28 cellular contexts compared by ENCODE assay signal in the genomic region with DNA sequence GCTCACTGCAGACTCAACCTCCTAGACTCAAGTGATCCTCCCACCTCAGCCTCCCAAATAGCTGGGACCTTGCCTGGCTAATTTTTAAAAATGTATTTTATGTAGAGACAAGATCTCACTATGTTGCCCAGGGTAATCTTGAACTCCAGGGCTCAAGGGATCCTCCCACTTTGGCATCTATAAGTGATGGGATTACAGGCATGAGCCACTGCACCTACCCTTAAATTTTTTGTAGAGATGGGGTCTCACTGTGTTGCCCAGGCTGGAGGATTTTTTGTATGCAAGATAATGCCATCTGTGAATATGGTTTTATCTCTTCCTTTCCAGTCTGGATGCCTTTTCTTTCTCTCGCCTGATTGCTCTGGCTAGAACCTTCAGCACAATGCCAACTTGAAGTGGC.
"Had no signal": no experiment of that assay in that cellular context is flagged by ENCODE, and none has a peak within 500 bp of the region (broad histone marks: within the 10 kb centered on the region; RNA-seq: fewer than 3 reads in every experiment).

No MANE protein-coding gene starts in this region.

- FAIRE-seq: urothelium cell line had no signal

- H3K4me3 ChIP-seq: stomach, suprapubic skin, testis, thoracic aorta, thyroid gland, tibial artery, tibial nerve, transverse colon, upper lobe of left lung, upper lobe of right lung, uterus, vagina had no signal

- H3K4me1 ChIP-seq: stomach, suprapubic skin, testis, thyroid gland, tibial artery, tibial nerve, transverse colon, upper lobe of left lung, upper lobe of right lung, uterus, vagina had no signal

- H3K4me3 Mint-ChIP-seq: stimulated activated effector memory CD8-positive, alpha-beta T cell treated with anti-CD3 and anti-CD28 coated beads, Interleukin-12 subunit alpha, Interleukin-12 subunit beta, amount 100 ng/mL, for 72 hours; stimulated activated memory B cell treated with anti-CD40 and anti-IgM and Interleukin-4, amounts not matched to agents 10 μg/mL and 1 μg/mL and 100 μg/mL, for 72 hours; stimulated activated naive B cell treated with anti-CD40 and anti-IgM and Interleukin-4, amounts not matched to agents 10 μg/mL and 1 μg/mL and 100 μg/mL, for 72 hours; stimulated activated naive CD8-positive, alpha-beta T cell treated with anti-CD3 and anti-CD28 coated beads, Interleukin-15, amount 100 ng/mL, for 72 hours; stimulated activated naive CD8-positive, alpha-beta T cell treated with anti-CD3 and anti-CD28 coated beads, Interleukin-15, Interleukin-2, amounts not matched to agents 100 ng/mL and 50 ng/mL, for 24 hours; type B pancreatic cell had no signal

- H3K27ac Mint-ChIP-seq: stimulated activated effector memory CD8-positive, alpha-beta T cell treated with anti-CD3 and anti-CD28 coated beads, Interleukin-12 subunit alpha, Interleukin-12 subunit beta, amount 100 ng/mL, for 72 hours; stimulated activated memory B cell treated with anti-CD40 and anti-IgM and Interleukin-4, amounts not matched to agents 10 μg/mL and 1 μg/mL and 100 μg/mL, for 72 hours; stimulated activated naive B cell treated with anti-CD40 and anti-IgM and Interleukin-4, amounts not matched to agents 10 μg/mL and 1 μg/mL and 100 μg/mL, for 72 hours; stimulated activated naive CD8-positive, alpha-beta T cell treated with anti-CD3 and anti-CD28 coated beads, Interleukin-15, amount 100 ng/mL, for 72 hours; stimulated activated naive CD8-positive, alpha-beta T cell treated with anti-CD3 and anti-CD28 coated beads, Interleukin-15, Interleukin-2, amounts not matched to agents 100 ng/mL and 50 ng/mL, for 24 hours; type B pancreatic cell had no signal

- H3K9me3 ChIP-seq: stomach, suprapubic skin, testis, thoracic aorta, thyroid gland, tibial artery, tibial nerve, transverse colon, upper lobe of left lung, upper lobe of right lung, uterus, vagina had no signal

- H3K36me3 ChIP-seq: thoracic aorta, transverse colon, upper lobe of right lung, uterus, vagina had no signal

- H3K27me3 Mint-ChIP-seq: stimulated activated memory B cell treated with anti-CD40 and anti-IgM and Interleukin-4, amounts not matched to agents 10 μg/mL and 1 μg/mL and 100 μg/mL, for 72 hours; stimulated activated naive CD8-positive, alpha-beta T cell treated with anti-CD3 and anti-CD28 coated beads, Interleukin-15, amount 100 ng/mL, for 72 hours; stimulated activated naive CD8-positive, alpha-beta T cell treated with anti-CD3 and anti-CD28 coated beads, Interleukin-15, Interleukin-2, amounts not matched to agents 100 ng/mL and 50 ng/mL, for 24 hours had no signal

- H3K27ac ChIP-seq: stomach, suprapubic skin, testis, thoracic aorta, thyroid gland, tibial artery, tibial nerve, transverse colon, upper lobe of left lung, upper lobe of right lung, uterus, vagina had no signal

- H3K27me3 ChIP-seq: stomach, suprapubic skin, testis, thyroid gland, tibial artery, tibial nerve, transverse colon, upper lobe of left lung, upper lobe of right lung, uterus, vagina had no signal

- DNase-seq: stimulated activated CD4-positive, alpha-beta T cell treated with anti-CD3 and anti-CD28 coated beads, Interleukin-2, amount 100 ng/mL, for 48 hours; stimulated activated CD4-positive, alpha-beta T cell treated with anti-CD3 and anti-CD28 coated beads, Interleukin-4, amount 100 ng/mL, for 1 hour; stimulated activated CD4-positive, alpha-beta T cell treated with anti-CD3 and anti-CD28 coated beads, Interleukin-4, amount 100 ng/mL, for 24 hours; stimulated activated CD4-positive, alpha-beta T cell treated with anti-CD3 and anti-CD28 coated beads, Interleukin-4, amount 100 ng/mL, for 4 hours; stimulated activated CD8-positive, alpha-beta memory T cell treated with anti-CD3 and anti-CD28 coated beads, Interleukin-4, amount 100 ng/mL, for 48 hours; stimulated activated naive B cell treated with anti-CD40 and anti-IgM and Interleukin-4, amounts not matched to agents 10 μg/mL and 1 μg/mL and 100 μg/mL, for 72 hours; stimulated activated naive CD4-positive, alpha-beta T cell; stimulated activated naive CD4-positive, alpha-beta T cell treated with Interleukin-2 at 50 U/mL for 16 hours; stimulated activated naive CD8-positive, alpha-beta T cell treated with anti-CD3 and anti-CD28 coated beads, Interleukin-15, amount 100 ng/mL, for 72 hours; stimulated activated naive CD8-positive, alpha-beta T cell treated with anti-CD3 and anti-CD28 coated beads, Interleukin-15, Interleukin-2, amounts not matched to agents 100 U/mL and 50 U/mL, for 24 hours; stomach; substantia nigra; testis; thyroid gland; tibial artery; transverse colon; upper lobe of left lung; upper lobe of right lung; uterus had no signal

- H3K36me3 Mint-ChIP-seq: stimulated activated effector memory CD8-positive, alpha-beta T cell treated with anti-CD3 and anti-CD28 coated beads, Interleukin-12 subunit alpha, Interleukin-12 subunit beta, amount 100 ng/mL, for 72 hours had no signal

- H3K4me1 Mint-ChIP-seq: stimulated activated memory B cell treated with anti-CD40 and anti-IgM and Interleukin-4, amounts not matched to agents 10 μg/mL and 1 μg/mL and 100 μg/mL, for 72 hours; stimulated activated naive CD8-positive, alpha-beta T cell treated with anti-CD3 and anti-CD28 coated beads, Interleukin-15, amount 100 ng/mL, for 72 hours had no signal

- H3K9me3 Mint-ChIP-seq: stimulated activated effector memory CD8-positive, alpha-beta T cell treated with anti-CD3 and anti-CD28 coated beads, Interleukin-12 subunit alpha, Interleukin-12 subunit beta, amount 100 ng/mL, for 72 hours; stimulated activated memory B cell treated with anti-CD40 and anti-IgM and Interleukin-4, amounts not matched to agents 10 μg/mL and 1 μg/mL and 100 μg/mL, for 72 hours; stimulated activated naive B cell treated with anti-CD40 and anti-IgM and Interleukin-4, amounts not matched to agents 10 μg/mL and 1 μg/mL and 100 μg/mL, for 72 hours; stimulated activated naive CD8-positive, alpha-beta T cell treated with anti-CD3 and anti-CD28 coated beads, Interleukin-15, amount 100 ng/mL, for 72 hours; stimulated activated naive CD8-positive, alpha-beta T cell treated with anti-CD3 and anti-CD28 coated beads, Interleukin-15, Interleukin-2, amounts not matched to agents 100 ng/mL and 50 ng/mL, for 24 hours; type B pancreatic cell had no signal

- ATAC-seq: stimulated activated effector memory CD8-positive, alpha-beta T cell treated with anti-CD3 and anti-CD28 coated beads, Interleukin-12 subunit alpha, Interleukin-12 subunit beta, amount 100 ng/mL, for 72 hours; stimulated activated memory B cell treated with anti-CD40 and anti-IgM and Interleukin-4, amounts not matched to agents 10 μg/mL and 1 μg/mL and 100 μg/mL, for 72 hours; stimulated activated naive B cell treated with anti-CD40 and anti-IgM and Interleukin-4, amounts not matched to agents 10 μg/mL and 1 μg/mL and 100 μg/mL, for 72 hours; stimulated activated naive CD8-positive, alpha-beta T cell treated with anti-CD3 and anti-CD28 coated beads, Interleukin-15, amount 100 ng/mL, for 72 hours; stimulated activated naive CD8-positive, alpha-beta T cell treated with anti-CD3 and anti-CD28 coated beads, Interleukin-15, Interleukin-2, amounts not matched to agents 100 U/mL and 50 U/mL, for 24 hours; upper lobe of right lung had no signal
